ENCODE assay signal across 1 cellular context in genomic region chr2:216341151-216341550, GRCh38.
TF ChIP-seq lines count a peak whose summit lies in the region.

No MANE protein-coding gene starts in this region.

TF ChIP-seq in GM23338, 12 proteins besides CTCF, POLR2A, EP300 and RAD21 (continued from another document):
- TF ChIP-seq ETS1 (IDR thresholded peaks at IDR 0.05) (no peak), ZNF462 (CRISPR knock-in tag; IDR thresholded peaks at IDR 0.05) (no peak), JUNB (IDR thresholded peaks at IDR 0.05; ENCODE audit: unreplicated experiment) (no peak), EZH2 (IDR thresholded peaks at IDR 0.05; ENCODE audit: low read depth, unreplicated experiment) (no peak), POLR2AphosphoS5 (IDR thresholded peaks at IDR 0.05; ENCODE audit: low read depth) (no peak), STAT1 (IDR thresholded peaks at IDR 0.05; ENCODE audit: unreplicated experiment) (no peak)
